ENCODE assay signal across 8 cellular contexts in the genomic region with DNA sequence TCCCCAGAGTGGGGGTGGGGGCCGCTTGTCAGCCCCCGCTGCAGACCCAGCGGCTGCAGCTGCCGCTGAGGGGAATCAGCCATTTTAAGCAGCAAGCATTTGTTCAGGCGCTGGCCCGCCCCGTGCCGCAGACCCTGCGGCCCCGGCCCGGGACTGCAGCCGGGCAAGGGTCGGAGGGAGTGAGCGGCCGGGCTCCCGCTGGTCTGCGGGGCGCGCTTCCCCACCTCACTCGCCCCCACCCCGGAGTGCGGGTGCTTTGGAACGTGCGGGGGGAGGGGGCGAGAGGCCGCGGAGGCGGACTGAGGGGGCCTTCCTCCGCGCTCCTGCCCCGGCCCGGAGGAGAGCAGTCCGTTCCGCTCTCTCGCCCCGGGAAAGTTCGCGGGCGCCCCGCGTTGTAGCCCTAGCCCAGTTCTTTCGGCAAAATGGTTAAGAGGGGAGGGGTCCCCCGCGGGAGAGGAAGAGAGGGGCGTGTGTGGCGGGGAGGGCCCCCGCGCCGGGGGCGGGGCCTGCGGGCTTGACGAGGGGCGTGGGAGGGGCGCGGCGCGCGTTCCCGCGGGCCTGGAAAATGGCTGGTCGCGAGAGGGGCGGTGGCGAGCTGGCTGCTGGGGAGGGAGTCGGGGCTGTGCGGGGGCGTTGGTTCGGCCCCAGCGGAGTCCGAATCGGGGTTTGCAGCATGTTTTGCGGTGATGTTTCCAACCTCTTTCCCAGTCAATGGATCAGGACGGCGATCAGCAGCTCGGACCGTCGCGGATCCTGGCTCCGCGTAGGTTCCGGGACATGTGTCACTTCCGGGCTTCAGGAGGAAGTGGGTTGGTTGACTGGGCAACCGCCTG. TPM values are rescaled to one million over a fixed set of nuclear protein-coding genes. Genes with fewer than 3 reads are reported as not detected.
A peak's percentile ranks its signal among the peaks of the same experiment; 100 is the strongest.
DNase-seq lines count a peak whose midpoint lies in the region; ATAC-seq and TF ChIP-seq lines count a peak whose summit lies in the region.

No MANE protein-coding gene starts in this region.

- H3K27me3 Mint-ChIP-seq in brain: peaks cover 7% of the 10 kb centered on the region

- intact Hi-C loops in gastrocnemius medialis (cut with DNase I; ENCODE audit: low total_unique reads): loop anchor here (2.0 to 10.0 kb wide), 4 partner anchors 35 to 1889 kb away; a partner anchor contains a TSS

- in situ Hi-C loops in gastrocnemius medialis (cut with MboI; ENCODE audit: low sequenced_read_pairs in 4 of 4): loop anchor here in 2 of 4 donors (10.0 kb wide), 2 partner anchors 149 to 159 kb away; a partner anchor contains a TSS

- H3K27ac Mint-ChIP-seq in brain: peak overlapping the region; percentile 97 to 99 (median 99)

- TF ChIP-seq CTCF in brain (conservative IDR thresholded peaks at IDR 0.05) (no peak), gastrocnemius medialis (IDR thresholded peaks at IDR 0.05 in 4 of 5, conservative IDR thresholded peaks at IDR 0.05 in 1 of 5) (peak in 1 of 5 experiments; percentile 11)

- peaks cover 0 to 4% (median 0%) of the 10 kb centered on the region in 5 experiments for H3K9me3 Mint-ChIP-seq in brain

- H3K27ac ChIP-seq in gastrocnemius medialis: peak overlapping the region; percentile 90 to 97 (median 96)

- no peaks in the 10 kb centered on the region for H3K9me3 ChIP-seq in gastrocnemius medialis

- H3K36me3 Mint-ChIP-seq in brain: peaks cover 9% of the 10 kb centered on the region

- H3K27me3 ChIP-seq in gastrocnemius medialis: no peaks in the 10 kb centered on the region

- ATAC-seq in HG02938 (IDR thresholded peaks at IDR 0.05; ENCODE audit: unreplicated experiment): peak; percentile 40
- peak; percentile 63 to 70 for ATAC-seq in gastrocnemius medialis

- H3K4me1 Mint-ChIP-seq in brain: peaks cover 50% of the 10 kb centered on the region

- peaks cover 18 to 19% of the 10 kb centered on the region in 2 donors for H3K4me1 ChIP-seq in gastrocnemius medialis

- H3K4me3 Mint-ChIP-seq in brain: peak overlapping the region; percentile 91 to 96 (median 93)

- DNase-seq in SIG-M5 treated with dmso at 0.1 percent for 504 hours (lab: John Stamatoyannopoulos, UW; ENCODE audit: unreplicated experiment) (peak; percentile 51), SIG-M5 (lab: John Stamatoyannopoulos, UW) (no peak), NCI-H187 (lab: John Stamatoyannopoulos, UW) (peak; percentile 15 to 24), UCSD-AML1 (lab: John Stamatoyannopoulos, UW; ENCODE audit: unreplicated experiment) (peak; percentile 90), gastrocnemius medialis (peak; percentile 70 to 73)

- TF ChIP-seq POLR2A in gastrocnemius medialis (IDR thresholded peaks at IDR 0.05): peak; percentile 64 to 72

- H3K4me3 ChIP-seq in iPS-11a (ENCODE audit: low read depth, low read length) (peak overlapping the region; percentile 96), gastrocnemius medialis (peak overlapping the region; percentile 89 to 96 (median 92))

- H3K36me3 ChIP-seq in gastrocnemius medialis: peaks cover 0 to 7% of the 10 kb centered on the region in 2 donors

RNA-seq across cellular contexts. Expression of a gene that starts 0.9 kb away (rescaled TPM):
- polyA plus RNA-seq in brain (ENCODE audit: insufficient read depth, low read depth, low replicate concordance): 8.3 TPM
- total RNA-seq in gastrocnemius medialis: 10 to 100 TPM; 18.9 to 46.2 (median 24.0) TPM
